22 cellular contexts compared by ENCODE assay signal in genomic region chr17:44171931-44172455, GRCh38. TPM values are rescaled to one million over a fixed set of nuclear protein-coding genes. Genes with fewer than 3 reads are reported as not detected.
A peak's percentile ranks its signal among the peaks of the same experiment; 100 is the strongest.
DNase-seq lines count a peak whose midpoint lies in the region; ATAC-seq and TF ChIP-seq lines count a peak whose summit lies in the region.
"Had no signal": no experiment of that assay in that cellular context is flagged by ENCODE, and none has a peak within 500 bp of the region (broad histone marks: within the 10 kb centered on the region; RNA-seq: fewer than 3 reads in every experiment).

No MANE protein-coding gene starts in this region.

- in situ Hi-C loops in IMR-90 (cut with MboI; ENCODE audit: low sequenced_read_pairs) = no loop called here

- no peak for TF ChIP-seq CTCF in Calu3 (IDR thresholded peaks at IDR 0.05; ENCODE audit: unreplicated experiment)
- no peak for TF ChIP-seq CTCF in IMR-90 (conservative IDR thresholded peaks at IDR 0.05; ENCODE audit: low read depth, low read length)
- no peak for TF ChIP-seq CTCF in osteoblast (IDR thresholded peaks at IDR 0.05; ENCODE audit: extremely low read depth, low read depth, low read length)
- no peak for TF ChIP-seq CTCF in hepatocyte (IDR thresholded peaks at IDR 0.05; ENCODE audit: poor library complexity)
- no peak for TF ChIP-seq CTCF in testis (IDR thresholded peaks at IDR 0.05)

- H3K14ac ChIP-seq in IMR-90 (replicated peaks; ENCODE audit: low read depth, low read length) = no peak overlapping the region

- H4K20me1 ChIP-seq in IMR-90 (ENCODE audit: insufficient read depth, low read length) = no peaks in the 10 kb centered on the region
- H4K20me1 ChIP-seq in osteoblast (ENCODE audit: insufficient read depth, low read length) = no peaks in the 10 kb centered on the region
- no peaks in the 10 kb centered on the region for H4K20me1 ChIP-seq in hepatocyte (ENCODE audit: insufficient read depth, poor library complexity, severe bottlenecking)

- peaks cover 3% of the 10 kb centered on the region for H3K9me1 ChIP-seq in IMR-90 (ENCODE audit: insufficient read depth, low read length)

- peaks cover 50% of the 10 kb centered on the region for H3K36me3 Mint-ChIP-seq in Calu3 (ENCODE audit: insufficient read depth, unreplicated experiment)

- no peak for DNase-seq in Calu3
- DNase-seq in IMR-90 = no peak
- peak; percentile 90 for DNase-seq in osteoblast (ENCODE audit: insufficient read length, low spot score, missing footprints)
- no peak for DNase-seq in hepatocyte (ENCODE audit: low spot score)
- DNase-seq in testis = no peak
- DNase-seq in OCI-M2 (lab: John Stamatoyannopoulos, UW; ENCODE audit: unreplicated experiment) = no peak
- DNase-seq: activated CD4-positive, alpha-beta T cell treated with anti-CD3 and anti-CD28 coated beads, Interleukin-2, amount 50 U/mL, for 48 hours; activated gamma-delta T cell treated with Interleukin-2 at 50 U/mL for 16 hours; activated T-cell treated with anti-CD3 and anti-CD28 coated beads for 4 hours; amygdala; Caco-2; dermis blood vessel endothelial cell; naive thymus-derived CD4-positive, alpha-beta T cell; NCI-H1930; NCI-H2227 treated with DMSO at 0.1 percent for 48 hours; stimulated activated CD4-positive, alpha-beta T cell treated with anti-CD3 and anti-CD28 coated beads, Interleukin-4, amount 100 ng/mL, for 1 hour; T-helper 17 cell; trophoblast cell had no signal

- H2BK5ac ChIP-seq in IMR-90 (ENCODE audit: low read depth, low read length, poor library complexity, severe bottlenecking) = no peak overlapping the region

- intact Hi-C loops in Calu3 (cut with micrococcal nuclease; ENCODE audit: unreplicated experiment) (no loop called here), IMR-90 (cut with micrococcal nuclease) (no loop called here), testis (cut with DNase I; ENCODE audit: low total_unique reads) (no loop called here)

- no peaks in the 10 kb centered on the region for H3K9me2 ChIP-seq in hepatocyte (replicated peaks; ENCODE audit: insufficient read depth)

- H3K27me3 ChIP-seq in IMR-90 (ENCODE audit: control insufficient read depth, insufficient read depth, low read length) (no peaks in the 10 kb centered on the region), ectodermal cell (ENCODE audit: control insufficient read depth, insufficient read depth, low read length, poor library complexity, severe bottlenecking) (no peaks in the 10 kb centered on the region), osteoblast (ENCODE audit: insufficient read depth, low read length) (no peaks in the 10 kb centered on the region), hepatocyte (no peaks in the 10 kb centered on the region), testis (no peaks in the 10 kb centered on the region)

- H3K27ac Mint-ChIP-seq in Calu3 (ENCODE audit: unreplicated experiment) = peak overlapping the region; percentile 6
- H3K27ac Mint-ChIP-seq: stimulated activated naive CD8-positive, alpha-beta T cell treated with anti-CD3 and anti-CD28 coated beads, Interleukin-15, Interleukin-2, amounts not matched to agents 100 ng/mL and 50 ng/mL, for 24 hours; T-helper 17 cell had no signal

- H3K4me1 ChIP-seq in IMR-90 (ENCODE audit: control insufficient read depth, insufficient read depth, low read length) (peaks cover 11% of the 10 kb centered on the region), ectodermal cell (ENCODE audit: control insufficient read depth, insufficient read depth, low read length) (peaks cover 15% of the 10 kb centered on the region), osteoblast (ENCODE audit: insufficient read depth, low read length) (peaks cover 13% of the 10 kb centered on the region), hepatocyte (ENCODE audit: insufficient read depth) (peaks cover 14% of the 10 kb centered on the region), testis (peaks cover 15% of the 10 kb centered on the region)

- H3K9me3 Mint-ChIP-seq in Calu3 (ENCODE audit: low read depth, unreplicated experiment) = no peaks in the 10 kb centered on the region
- H3K9me3 Mint-ChIP-seq: naive thymus-derived CD4-positive, alpha-beta T cell; stimulated activated naive CD8-positive, alpha-beta T cell treated with anti-CD3 and anti-CD28 coated beads, Interleukin-15, Interleukin-2, amounts not matched to agents 100 ng/mL and 50 ng/mL, for 24 hours had no signal

- no peaks in the 10 kb centered on the region for H3K9me3 ChIP-seq in IMR-90 (ENCODE audit: control insufficient read depth, insufficient read depth, low read length)
- no peaks in the 10 kb centered on the region for H3K9me3 ChIP-seq in ectodermal cell (ENCODE audit: control insufficient read depth, low read length)
- no peaks in the 10 kb centered on the region for H3K9me3 ChIP-seq in osteoblast (ENCODE audit: low read depth, low read length)
- no peaks in the 10 kb centered on the region for H3K9me3 ChIP-seq in hepatocyte (ENCODE audit: low read depth)
- H3K9me3 ChIP-seq in testis = no peaks in the 10 kb centered on the region
- H3K9me3 ChIP-seq: Caco-2, prostate gland had no signal

- H3K4me3 Mint-ChIP-seq in Calu3 (ENCODE audit: low read depth, unreplicated experiment) = no peak overlapping the region
- H3K4me3 Mint-ChIP-seq: naive thymus-derived CD4-positive, alpha-beta T cell; stimulated activated naive CD8-positive, alpha-beta T cell treated with anti-CD3 and anti-CD28 coated beads, Interleukin-15, Interleukin-2, amounts not matched to agents 100 ng/mL and 50 ng/mL, for 24 hours; T-helper 17 cell had no signal

- POLR2A ChIA-PET in IMR-90 (lab: Charles Lee; ENCODE audit: unreplicated experiment) = no interaction called here

- H3K27me3 Mint-ChIP-seq in Calu3 (ENCODE audit: unreplicated experiment) = no peaks in the 10 kb centered on the region
- H3K27me3 Mint-ChIP-seq: naive thymus-derived CD4-positive, alpha-beta T cell; stimulated activated naive CD8-positive, alpha-beta T cell treated with anti-CD3 and anti-CD28 coated beads, Interleukin-15, Interleukin-2, amounts not matched to agents 100 ng/mL and 50 ng/mL, for 24 hours; T-helper 17 cell had no signal

- H2AK5ac ChIP-seq in IMR-90 (ENCODE audit: low read depth, low read length) = peak overlapping the region; percentile 4; the same call in 1 of the 2 replicates

- H3K4me2 ChIP-seq in IMR-90 (ENCODE audit: low read depth, low read length) (no peak overlapping the region), osteoblast (ENCODE audit: insufficient read depth, low read length) (no peak overlapping the region), hepatocyte (no peak overlapping the region)

- no peak overlapping the region for H2AK9ac ChIP-seq in IMR-90 (replicated peaks; ENCODE audit: low read depth, low read length, poor library complexity)

- H3K27ac ChIP-seq in IMR-90 (ENCODE audit: insufficient read depth, low read length) (no peak overlapping the region), ectodermal cell (ENCODE audit: insufficient read depth, low read depth, low read length, poor library complexity, severe bottlenecking) (peak overlapping the region; percentile 13), osteoblast (ENCODE audit: low read depth, low read length) (no peak overlapping the region), hepatocyte (no peak overlapping the region), testis (no peak overlapping the region)

- dilution Hi-C loops in IMR-90 (cut with HindIII; ENCODE audit: low sequenced_read_pairs, unreplicated experiment) = no loop called here

- H4K8ac ChIP-seq in IMR-90 (ENCODE audit: low read depth in 2 of 2, low read length in 2 of 2) = no peak overlapping the region

- no peak overlapping the region for H3K56ac ChIP-seq in IMR-90 (ENCODE audit: extremely low read depth, insufficient read depth, low read length)

- no peak overlapping the region for H4K91ac ChIP-seq in IMR-90 (ENCODE audit: insufficient read depth, low read depth, low read length)

- TF ChIP-seq RAD21 in IMR-90 (IDR thresholded peaks at IDR 0.05; ENCODE audit: low read length) = no peak

- H3K4me1 Mint-ChIP-seq in Calu3 (ENCODE audit: low read depth, unreplicated experiment) = peaks cover 12% of the 10 kb centered on the region

- BruUV-seq in Calu3 (replicated peaks; lab: Mats Ljungman, UMichigan) (no TSS peak), IMR-90 (replicated peaks; lab: Mats Ljungman, UMichigan) (no TSS peak)

- no peak overlapping the region for H3K18ac ChIP-seq in IMR-90 (ENCODE audit: low read depth, low read length)

- no peak overlapping the region for H3K9ac ChIP-seq in IMR-90 (ENCODE audit: low read depth, low read length)

- no peak for ATAC-seq in IMR-90 (ENCODE audit: low read depth)
- ATAC-seq: naive thymus-derived CD4-positive, alpha-beta T cell; T-helper 17 cell had no signal

- no peak overlapping the region for H3K4me3 ChIP-seq in IMR-90 (ENCODE audit: insufficient read depth, low read depth, low read length)
- H3K4me3 ChIP-seq in ectodermal cell (ENCODE audit: insufficient read depth, low read depth, low read length) = no peak overlapping the region
- H3K4me3 ChIP-seq in osteoblast (ENCODE audit: insufficient read depth, low read length) = no peak overlapping the region
- H3K4me3 ChIP-seq in hepatocyte = no peak overlapping the region
- no peak overlapping the region for H3K4me3 ChIP-seq in testis
- H3K4me3 ChIP-seq: prostate gland had no signal

- peaks cover 0 to 5% of the 10 kb centered on the region in 2 experiments; a peak in 1 of 4 replicates for H3K79me1 ChIP-seq in IMR-90 (ENCODE audit: low read depth in 1 of 2, low read length in 2 of 2)

- H2AFZ ChIP-seq in IMR-90 (replicated peaks; ENCODE audit: low read length, poor library complexity) = no peak overlapping the region
- H2AFZ ChIP-seq in osteoblast (ENCODE audit: low read length) = no peak overlapping the region
- no peak overlapping the region for H2AFZ ChIP-seq in hepatocyte

- no peak overlapping the region for H3K23ac ChIP-seq in IMR-90 (ENCODE audit: low read depth, low read length)

- 74% methylated on average over 6 of the region's 17 CpGs; no CpG with 5 or more reads in 1 of the 2 experiments for WGBS in IMR-90 (ENCODE audit: extremely low coverage in 2 of 2, insufficient read length in 1 of 2), 2 experiments
- 90% methylated on average over 17 of the region's 17 CpGs for WGBS in ectodermal cell, 2 experiments
- WGBS in hepatocyte (ENCODE audit: low lambda C conversion rate, missing lambda C conversion rate) = 85% methylated on average over 17 of the region's 17 CpGs
- 70 to 83% methylated on average over 16 to 17 of the region's 17 CpGs for whole genome bisulfite sequencing in testis, 2 donors

- CTCF ChIA-PET in Calu3 (lab: Charles Lee) = interaction anchor here (0.5 kb wide), 2 partner anchors 46 to 337 kb away, joined by 3 to 4 read pairs; no protein-coding TSS in a partner anchor
- CTCF ChIA-PET in IMR-90 (lab: Yijun Ruan, JAX) = no interaction called here

- no peak overlapping the region for H3K4ac ChIP-seq in IMR-90 (ENCODE audit: low read depth, low read length)

- no peak overlapping the region for H2BK120ac ChIP-seq in IMR-90 (ENCODE audit: low read depth, low read length)

- H3K36me3 ChIP-seq in IMR-90 (ENCODE audit: control insufficient read depth, insufficient read depth, low read length) (peaks cover 5% of the 10 kb centered on the region), ectodermal cell (ENCODE audit: control insufficient read depth, insufficient read depth, low read length) (peaks cover 3% of the 10 kb centered on the region), osteoblast (ENCODE audit: insufficient read depth, low read length) (no peaks in the 10 kb centered on the region), hepatocyte (replicated peaks; ENCODE audit: insufficient read depth, low read depth) (no peaks in the 10 kb centered on the region), testis (ENCODE audit: low read depth, missing control alignments) (no peaks in the 10 kb centered on the region)

- H3K79me2 ChIP-seq in osteoblast (ENCODE audit: insufficient read depth, low read length) = no peaks in the 10 kb centered on the region
- H3K79me2 ChIP-seq in hepatocyte = no peaks in the 10 kb centered on the region

- no peak overlapping the region for H4K5ac ChIP-seq in IMR-90 (ENCODE audit: low read depth, low read length)

- no peak for TF ChIP-seq POLR2A in IMR-90 (IDR thresholded peaks at IDR 0.05; ENCODE audit: low read depth, low read length)
- TF ChIP-seq POLR2A in testis (IDR thresholded peaks at IDR 0.05) = no peak

- no peak overlapping the region for H2BK20ac ChIP-seq in IMR-90 (ENCODE audit: low read depth, low read length)

- H2BK15ac ChIP-seq in IMR-90 (ENCODE audit: low read depth, low read length) = no peak overlapping the region

RNA-seq across cellular contexts. Expression of gene ASB16, which starts 1.5 kb away (rescaled TPM):
- total RNA-seq in Calu3 (2022) (0.19 TPM in 1 of 2 replicates, not detected in the other), IMR-90 (2012; rRNA removed) (not detected in 2 replicates), osteoblast (not detected in 2 replicates), hepatocyte (0.23 TPM in 1 of 2 replicates, not detected in the other), testis (1 to 10 TPM; 2.5 to 5.7 TPM)
- polyA plus RNA-seq in IMR-90 (2012; rRNA removed) (0.05 and 0.06 TPM in 2 replicates), hepatocyte (0.71 and 2.0 TPM in 2 replicates), testis (ENCODE audit: insufficient read depth, low read depth, low replicate concordance) (0.86 TPM)
- polyA plus RNA-seq in IMR-90 (2012; cell fraction: cytosol; rRNA removed) = 0.04 and 0.13 TPM in 2 replicates
- polyA plus RNA-seq in IMR-90 (2012; cell fraction: nucleus; rRNA removed; ENCODE audit: low replicate concordance) = 0.15 and 0.34 TPM in 2 replicates
- not detected for polyA plus RNA-seq in ectodermal cell (2013, experiment 1 of 4)
- polyA plus RNA-seq in ectodermal cell (2013, experiment 2 of 4) = 0.18 TPM
- polyA plus RNA-seq in ectodermal cell (2013, experiment 3 of 4) = not detected
- polyA plus RNA-seq in ectodermal cell (2013, experiment 4 of 4) = 0.20 TPM
- total RNA-seq: Caco-2, T-helper 17 cell had no signal
- polyA plus RNA-seq: keratinocyte had no signal

RNA-seq across cellular contexts. Expression of gene TMUB2, which starts 14.8 kb away (rescaled TPM):
- total RNA-seq in Calu3 (2022) (56.0 and 58.8 TPM in 2 replicates), IMR-90 (2012; rRNA removed) (16.5 and 17.8 TPM in 2 replicates), osteoblast (27.1 and 27.9 TPM in 2 replicates), hepatocyte (27.7 and 31.3 TPM in 2 replicates), testis (10 to 100 TPM; 60.0 to 63.1 TPM)
- polyA plus RNA-seq in IMR-90 (2012; rRNA removed) (42.5 and 43.6 TPM in 2 replicates), hepatocyte (46.8 and 54.6 TPM in 2 replicates), testis (ENCODE audit: insufficient read depth, low read depth, low replicate concordance) (76.7 TPM)
- polyA plus RNA-seq in IMR-90 (2012; cell fraction: cytosol; rRNA removed) = 20.7 and 37.7 TPM in 2 replicates
- polyA plus RNA-seq in IMR-90 (2012; cell fraction: nucleus; rRNA removed; ENCODE audit: low replicate concordance) = 191 and 195 TPM in 2 replicates
- 41.7 TPM for polyA plus RNA-seq in ectodermal cell (2013, experiment 1 of 4)
- 44.8 TPM for polyA plus RNA-seq in ectodermal cell (2013, experiment 2 of 4)
- polyA plus RNA-seq in ectodermal cell (2013, experiment 3 of 4) = 38.3 TPM
- polyA plus RNA-seq in ectodermal cell (2013, experiment 4 of 4) = 42.5 TPM

RNA-seq across cellular contexts. Expression of gene ATXN7L3, which starts 27.7 kb away (rescaled TPM):
- 93.1 and 112 TPM in 2 replicates for total RNA-seq in Calu3 (2022)
- 17.2 and 17.5 TPM in 2 replicates for total RNA-seq in IMR-90 (2012; rRNA removed)
- 38.3 and 40.9 TPM in 2 replicates for polyA plus RNA-seq in IMR-90 (2012; rRNA removed)
- polyA plus RNA-seq in IMR-90 (2012; cell fraction: cytosol; rRNA removed) = 28.3 and 33.9 TPM in 2 replicates
- polyA plus RNA-seq in IMR-90 (2012; cell fraction: nucleus; rRNA removed; ENCODE audit: low replicate concordance) = 91.0 and 111 TPM in 2 replicates
- polyA plus RNA-seq in ectodermal cell (2013, experiment 1 of 4) = 87.9 TPM
- polyA plus RNA-seq in ectodermal cell (2013, experiment 2 of 4) = 95.0 TPM
- 70.0 TPM for polyA plus RNA-seq in ectodermal cell (2013, experiment 3 of 4)
- polyA plus RNA-seq in ectodermal cell (2013, experiment 4 of 4) = 80.2 TPM
- total RNA-seq in osteoblast = 34.5 and 38.4 TPM in 2 replicates
- 64.0 and 64.3 TPM in 2 replicates for total RNA-seq in hepatocyte
- polyA plus RNA-seq in hepatocyte = 28.7 and 29.2 TPM in 2 replicates
- 100 to 1,000 TPM; 100 to 101 TPM for total RNA-seq in testis
- polyA plus RNA-seq in testis (ENCODE audit: insufficient read depth, low read depth, low replicate concordance) = 76.5 TPM

RNA-seq across cellular contexts. Expression of gene HROB, which starts 30.3 kb away (rescaled TPM):
- total RNA-seq in Calu3 (2022) (24.4 and 24.8 TPM in 2 replicates), IMR-90 (2012; rRNA removed) (2.8 and 3.2 TPM in 2 replicates), osteoblast (1.8 TPM in 2 replicates), hepatocyte (1.8 and 2.0 TPM in 2 replicates), testis (10 to 100 TPM; 20.0 to 20.2 TPM)
- polyA plus RNA-seq in IMR-90 (2012; rRNA removed) (4.0 and 4.4 TPM in 2 replicates), hepatocyte (5.7 and 5.9 TPM in 2 replicates), testis (ENCODE audit: insufficient read depth, low read depth, low replicate concordance) (22.7 TPM)
- 1.8 TPM in 2 replicates for polyA plus RNA-seq in IMR-90 (2012; cell fraction: cytosol; rRNA removed)
- 6.9 and 8.0 TPM in 2 replicates for polyA plus RNA-seq in IMR-90 (2012; cell fraction: nucleus; rRNA removed; ENCODE audit: low replicate concordance)
- 13.3 TPM for polyA plus RNA-seq in ectodermal cell (2013, experiment 1 of 4)
- polyA plus RNA-seq in ectodermal cell (2013, experiment 2 of 4) = 15.9 TPM
- polyA plus RNA-seq in ectodermal cell (2013, experiment 3 of 4) = 11.8 TPM
- polyA plus RNA-seq in ectodermal cell (2013, experiment 4 of 4) = 12.0 TPM

RNA-seq across cellular contexts. Expression of gene UBTF, which starts 47.5 kb away (rescaled TPM):
- total RNA-seq in Calu3 (2022) (92.1 and 94.2 TPM in 2 replicates), IMR-90 (2012; rRNA removed) (42.1 and 49.4 TPM in 2 replicates), osteoblast (49.6 and 51.3 TPM in 2 replicates), hepatocyte (35.0 and 38.9 TPM in 2 replicates), testis (10 to 100 TPM; 69.6 to 78.7 TPM)
- polyA plus RNA-seq in IMR-90 (2012; rRNA removed) (25.6 and 29.7 TPM in 2 replicates), hepatocyte (37.2 and 41.1 TPM in 2 replicates), testis (ENCODE audit: insufficient read depth, low read depth, low replicate concordance) (54.2 TPM)
- polyA plus RNA-seq in IMR-90 (2012; cell fraction: cytosol; rRNA removed) = 13.0 and 21.5 TPM in 2 replicates
- polyA plus RNA-seq in IMR-90 (2012; cell fraction: nucleus; rRNA removed; ENCODE audit: low replicate concordance) = 19.8 and 33.5 TPM in 2 replicates
- 72.5 TPM for polyA plus RNA-seq in ectodermal cell (2013, experiment 1 of 4)
- polyA plus RNA-seq in ectodermal cell (2013, experiment 2 of 4) = 71.0 TPM
- 48.0 TPM for polyA plus RNA-seq in ectodermal cell (2013, experiment 3 of 4)
- 49.3 TPM for polyA plus RNA-seq in ectodermal cell (2013, experiment 4 of 4)
